Comparison of ENCODE assay signal across 8 cellular contexts in the genomic region with DNA sequence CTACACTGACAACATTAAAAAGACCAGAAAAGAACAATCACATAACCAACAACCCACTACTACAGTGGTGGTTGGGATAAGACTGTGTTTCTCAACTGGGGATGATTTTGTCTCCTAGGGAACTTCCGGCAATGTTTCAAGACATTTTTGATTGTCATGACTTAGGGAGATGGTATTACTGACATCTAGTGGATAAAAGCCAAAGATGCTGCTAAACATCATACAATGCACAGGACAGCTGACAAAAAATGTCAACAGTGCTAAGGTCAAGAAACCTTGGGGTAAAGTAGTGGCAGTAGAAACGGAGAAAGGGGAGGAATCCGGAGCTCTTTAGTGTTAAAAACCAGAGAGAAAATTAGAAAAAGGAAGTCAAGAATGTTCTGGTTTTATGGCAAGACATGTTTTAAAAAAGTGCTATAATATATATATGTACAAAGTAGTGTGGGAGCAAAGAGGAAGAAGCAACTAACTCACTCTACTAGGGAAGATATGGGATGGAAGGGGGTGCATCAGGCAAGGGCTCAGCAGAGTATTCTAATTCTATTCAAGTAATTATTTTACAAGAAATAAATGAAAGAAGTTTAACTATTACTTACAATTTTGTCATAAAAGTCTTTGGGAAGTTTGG. TPM values are rescaled to one million over a fixed set of nuclear protein-coding genes. Genes with fewer than 3 reads are reported as not detected.
DNase-seq lines count a peak whose midpoint lies in the region; ATAC-seq and TF ChIP-seq lines count a peak whose summit lies in the region.

No MANE protein-coding gene starts in this region.

- H4K20me1 ChIP-seq in GM23338 (replicated peaks; ENCODE audit: insufficient read depth) = peaks cover 4% of the 10 kb centered on the region; the same call in 1 of the 2 replicates
- no peaks in the 10 kb centered on the region for H4K20me1 ChIP-seq in SU-DHL-6 (ENCODE audit: low read depth, low read length)

- H3K9me2 ChIP-seq in GM23338 (ENCODE audit: insufficient read depth) (no peaks in the 10 kb centered on the region), SU-DHL-6 (replicated peaks; ENCODE audit: insufficient read depth, low read length) (no peaks in the 10 kb centered on the region)

- no peak overlapping the region for H3K27ac Mint-ChIP-seq in GM23338

- H2AFZ ChIP-seq in GM23338 = no peak overlapping the region
- no peak overlapping the region for H2AFZ ChIP-seq in SU-DHL-6 (ENCODE audit: low read depth, low read length, severe bottlenecking)

- H3K27me3 ChIP-seq in BE2C (no peaks in the 10 kb centered on the region), GM23338 (ENCODE audit: insufficient read depth) (no peaks in the 10 kb centered on the region), SU-DHL-6 (ENCODE audit: low read length) (no peaks in the 10 kb centered on the region), ascending aorta (no peaks in the 10 kb centered on the region)

- peaks cover 2% of the 10 kb centered on the region for H3K27me3 Mint-ChIP-seq in GM23338 (ENCODE audit: insufficient read depth, low read depth, poor library complexity)

- peak; percentile 38 for TF ChIP-seq CTCF in BE2C (IDR thresholded peaks at IDR 0.05; ENCODE audit: low read depth, low read length)
- TF ChIP-seq CTCF in GM23338 (conservative IDR thresholded peaks at IDR 0.05; ENCODE audit: low read depth in 2 of 2) = peak; percentile 35 to 38
- TF ChIP-seq CTCF in SU-DHL-6 (IDR thresholded peaks at IDR 0.05; ENCODE audit: insufficient read depth, low read length, poor library complexity, severe bottlenecking) = peak; percentile 42
- TF ChIP-seq CTCF in ascending aorta (IDR thresholded peaks at IDR 0.05) = no peak

- H3F3A ChIP-seq in GM23338 (replicated peaks; ENCODE audit: low read depth) = no peaks in the 10 kb centered on the region; the same call in 1 of the 2 replicates
- H3F3A ChIP-seq in SU-DHL-6 (ENCODE audit: insufficient read depth) = peaks cover 17% of the 10 kb centered on the region; the same call in 1 of the 2 replicates

- intact Hi-C loops in ascending aorta (cut with DNase I) = no loop called here

- no peak overlapping the region for H3K9ac ChIP-seq in SU-DHL-6 (ENCODE audit: low read length)

- no peak overlapping the region for H3K4me3 ChIP-seq in BE2C (ENCODE audit: low read depth, low read length)
- H3K4me3 ChIP-seq in GM23338 = no peak overlapping the region
- no peak overlapping the region for H3K4me3 ChIP-seq in SU-DHL-6 (ENCODE audit: insufficient read depth, low read length, poor library complexity, severe bottlenecking)
- no peak overlapping the region for H3K4me3 ChIP-seq in ascending aorta

- DNase-seq in BE2C (no peak), GM23338 (ENCODE audit: low spot score) (peak; percentile 24), inferior parietal cortex (ENCODE audit: extremely low spot score) (peak; percentile 15), ascending aorta (ENCODE audit: low spot score in 2 of 2) (no peak)
- DNase-seq in activated naive CD4-positive, alpha-beta T cell treated with Interleukin-2 at 50 U/mL for 16 hours = no peak

- H3K4me1 ChIP-seq in BE2C (no peaks in the 10 kb centered on the region), GM23338 (ENCODE audit: insufficient read depth) (no peaks in the 10 kb centered on the region), ascending aorta (no peaks in the 10 kb centered on the region)

- ATAC-seq in GM23338 (no peak), GM18520 (IDR thresholded peaks at IDR 0.05; ENCODE audit: unreplicated experiment) (no peak), HG03520 (IDR thresholded peaks at IDR 0.05; ENCODE audit: unreplicated experiment) (no peak)

- peaks cover 5% of the 10 kb centered on the region; the same call in 1 of the 2 replicates for H3K79me2 ChIP-seq in GM23338 (replicated peaks; ENCODE audit: insufficient read depth)
- H3K79me2 ChIP-seq in SU-DHL-6 (ENCODE audit: insufficient read depth, low read length) = no peaks in the 10 kb centered on the region

- H3K9me3 ChIP-seq in BE2C (no peaks in the 10 kb centered on the region), SU-DHL-6 (ENCODE audit: insufficient read depth, low read length) (no peaks in the 10 kb centered on the region), ascending aorta (no peaks in the 10 kb centered on the region)

- no peak overlapping the region for H3K27ac ChIP-seq in GM23338 (ENCODE audit: low read depth)
- H3K27ac ChIP-seq in SU-DHL-6 (ENCODE audit: low read depth, low read length) = no peak overlapping the region
- H3K27ac ChIP-seq in ascending aorta = no peak overlapping the region

- H3K4me1 Mint-ChIP-seq in GM23338 = no peaks in the 10 kb centered on the region

- H3K4me2 ChIP-seq in GM23338 (no peak overlapping the region), SU-DHL-6 (ENCODE audit: low read depth, low read length, poor library complexity, severe bottlenecking) (no peak overlapping the region)

- H3K36me3 ChIP-seq in BE2C (peaks cover 29% of the 10 kb centered on the region), GM23338 (ENCODE audit: insufficient read depth) (peaks cover 40% of the 10 kb centered on the region), SU-DHL-6 (ENCODE audit: low read length) (peaks cover 43% of the 10 kb centered on the region), ascending aorta (peaks cover 15 to 43% of the 10 kb centered on the region in 2 donors)

- no peaks in the 10 kb centered on the region for H3K9me3 Mint-ChIP-seq in GM23338

- H3K4me3 Mint-ChIP-seq in GM23338 = no peak overlapping the region

- peaks cover 52% of the 10 kb centered on the region for H3K36me3 Mint-ChIP-seq in GM23338 (ENCODE audit: low read depth)

TF ChIP-seq in GM23338, 12 proteins besides CTCF, POLR2A, EP300 and RAD21 (continues in another document):
- TF ChIP-seq CREB1 (CRISPR knock-in tag; IDR thresholded peaks at IDR 0.05; ENCODE audit: low read depth) (no peak), ZNF331 (CRISPR knock-in tag; IDR thresholded peaks at IDR 0.05; ENCODE audit: low read depth) (no peak), STAT1 (IDR thresholded peaks at IDR 0.05; ENCODE audit: unreplicated experiment) (no peak), EZH2phosphoT487 (IDR thresholded peaks at IDR 0.05; ENCODE audit: unreplicated experiment) (no peak), ZNF114 (CRISPR knock-in tag; IDR thresholded peaks at IDR 0.05) (no peak), EZH2 (IDR thresholded peaks at IDR 0.05; ENCODE audit: low read depth, unreplicated experiment) (no peak), POLR2AphosphoS5 (IDR thresholded peaks at IDR 0.05; ENCODE audit: low read depth) (no peak)
- TF ChIP-seq, protein P1, sequence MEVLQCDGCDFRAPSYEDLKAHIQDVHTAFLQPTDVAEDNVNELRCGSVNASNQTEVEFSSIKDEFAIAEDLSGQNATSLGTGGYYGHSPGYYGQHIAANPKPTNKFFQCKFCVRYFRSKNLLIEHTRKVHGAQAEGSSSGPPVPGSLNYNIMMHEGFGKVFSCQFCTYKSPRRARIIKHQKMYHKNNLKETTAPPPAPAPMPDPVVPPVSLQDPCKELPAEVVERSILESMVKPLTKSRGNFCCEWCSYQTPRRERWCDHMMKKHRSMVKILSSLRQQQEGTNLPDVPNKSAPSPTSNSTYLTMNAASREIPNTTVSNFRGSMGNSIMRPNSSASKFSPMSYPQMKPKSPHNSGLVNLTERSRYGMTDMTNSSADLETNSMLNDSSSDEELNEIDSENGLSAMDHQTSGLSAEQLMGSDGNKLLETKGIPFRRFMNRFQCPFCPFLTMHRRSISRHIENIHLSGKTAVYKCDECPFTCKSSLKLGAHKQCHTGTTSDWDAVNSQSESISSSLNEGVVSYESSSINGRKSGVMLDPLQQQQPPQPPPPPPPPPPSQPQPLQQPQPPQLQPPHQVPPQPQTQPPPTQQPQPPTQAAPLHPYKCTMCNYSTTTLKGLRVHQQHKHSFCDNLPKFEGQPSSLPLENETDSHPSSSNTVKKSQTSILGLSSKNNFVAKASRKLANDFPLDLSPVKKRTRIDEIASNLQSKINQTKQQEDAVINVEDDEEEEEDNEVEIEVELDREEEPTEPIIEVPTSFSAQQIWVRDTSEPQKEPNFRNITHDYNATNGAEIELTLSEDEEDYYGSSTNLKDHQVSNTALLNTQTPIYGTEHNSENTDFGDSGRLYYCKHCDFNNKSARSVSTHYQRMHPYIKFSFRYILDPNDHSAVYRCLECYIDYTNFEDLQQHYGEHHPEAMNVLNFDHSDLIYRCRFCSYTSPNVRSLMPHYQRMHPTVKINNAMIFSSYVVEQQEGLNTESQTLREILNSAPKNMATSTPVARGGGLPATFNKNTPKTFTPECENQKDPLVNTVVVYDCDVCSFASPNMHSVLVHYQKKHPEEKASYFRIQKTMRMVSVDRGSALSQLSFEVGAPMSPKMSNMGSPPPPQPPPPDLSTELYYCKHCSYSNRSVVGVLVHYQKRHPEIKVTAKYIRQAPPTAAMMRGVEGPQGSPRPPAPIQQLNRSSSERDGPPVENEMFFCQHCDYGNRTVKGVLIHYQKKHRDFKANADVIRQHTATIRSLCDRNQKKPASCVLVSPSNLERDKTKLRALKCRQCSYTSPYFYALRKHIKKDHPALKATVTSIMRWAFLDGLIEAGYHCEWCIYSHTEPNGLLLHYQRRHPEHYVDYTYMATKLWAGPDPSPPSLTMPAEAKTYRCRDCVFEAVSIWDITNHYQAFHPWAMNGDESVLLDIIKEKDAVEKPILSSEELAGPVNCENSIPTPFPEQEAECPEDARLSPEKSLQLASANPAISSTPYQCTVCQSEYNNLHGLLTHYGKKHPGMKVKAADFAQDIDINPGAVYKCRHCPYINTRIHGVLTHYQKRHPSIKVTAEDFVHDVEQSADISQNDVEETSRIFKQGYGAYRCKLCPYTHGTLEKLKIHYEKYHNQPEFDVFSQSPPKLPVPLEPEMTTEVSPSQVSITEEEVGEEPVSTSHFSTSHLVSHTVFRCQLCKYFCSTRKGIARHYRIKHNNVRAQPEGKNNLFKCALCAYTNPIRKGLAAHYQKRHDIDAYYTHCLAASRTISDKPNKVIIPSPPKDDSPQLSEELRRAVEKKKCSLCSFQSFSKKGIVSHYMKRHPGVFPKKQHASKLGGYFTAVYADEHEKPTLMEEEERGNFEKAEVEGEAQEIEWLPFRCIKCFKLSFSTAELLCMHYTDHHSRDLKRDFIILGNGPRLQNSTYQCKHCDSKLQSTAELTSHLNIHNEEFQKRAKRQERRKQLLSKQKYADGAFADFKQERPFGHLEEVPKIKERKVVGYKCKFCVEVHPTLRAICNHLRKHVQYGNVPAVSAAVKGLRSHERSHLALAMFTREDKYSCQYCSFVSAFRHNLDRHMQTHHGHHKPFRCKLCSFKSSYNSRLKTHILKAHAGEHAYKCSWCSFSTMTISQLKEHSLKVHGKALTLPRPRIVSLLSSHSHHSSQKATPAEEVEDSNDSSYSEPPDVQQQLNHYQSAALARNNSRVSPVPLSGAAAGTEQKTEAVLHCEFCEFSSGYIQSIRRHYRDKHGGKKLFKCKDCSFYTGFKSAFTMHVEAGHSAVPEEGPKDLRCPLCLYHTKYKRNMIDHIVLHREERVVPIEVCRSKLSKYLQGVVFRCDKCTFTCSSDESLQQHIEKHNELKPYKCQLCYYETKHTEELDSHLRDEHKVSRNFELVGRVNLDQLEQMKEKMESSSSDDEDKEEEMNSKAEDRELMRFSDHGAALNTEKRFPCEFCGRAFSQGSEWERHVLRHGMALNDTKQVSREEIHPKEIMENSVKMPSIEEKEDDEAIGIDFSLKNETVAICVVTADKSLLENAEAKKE (CRISPR knock-in tag; IDR thresholded peaks at IDR 0.05) = no peak

RNA-seq across cellular contexts. Expression of a gene that starts 37.2 kb away (rescaled TPM):
- polyA plus RNA-seq in BE2C (2012; ENCODE audit: insufficient read depth, insufficient read length, low read depth) = 49.9 TPM
- total RNA-seq in GM23338 (2014; rRNA removed; shearing (Covaris generic)) = 120 and 135 TPM in 2 replicates
- 49.4 and 67.9 TPM in 2 replicates for polyA plus RNA-seq in GM23338 (2016; fragmentation: Nextera tagmentation; extraction: Ambion mirVana)
- total RNA-seq in ascending aorta = 13.5 TPM

Comparison
In these comparisons a context has a peak if more than half of its experiments do, and no peak if none do; other contexts are left out.
1. DNase-seq: peak in GM23338 (single experiment) and inferior parietal cortex (single experiment); none in BE2C (single experiment), activated naive CD4-positive, alpha-beta T cell treated with Interleukin-2 at 50 U/mL for 16 hours (single experiment) and ascending aorta (0 of 2).
2. CTCF ChIP-seq: peak in BE2C (single experiment), GM23338 (2 of 2) and SU-DHL-6 (single experiment); none in ascending aorta (0 of 3).